In the genomic region with DNA sequence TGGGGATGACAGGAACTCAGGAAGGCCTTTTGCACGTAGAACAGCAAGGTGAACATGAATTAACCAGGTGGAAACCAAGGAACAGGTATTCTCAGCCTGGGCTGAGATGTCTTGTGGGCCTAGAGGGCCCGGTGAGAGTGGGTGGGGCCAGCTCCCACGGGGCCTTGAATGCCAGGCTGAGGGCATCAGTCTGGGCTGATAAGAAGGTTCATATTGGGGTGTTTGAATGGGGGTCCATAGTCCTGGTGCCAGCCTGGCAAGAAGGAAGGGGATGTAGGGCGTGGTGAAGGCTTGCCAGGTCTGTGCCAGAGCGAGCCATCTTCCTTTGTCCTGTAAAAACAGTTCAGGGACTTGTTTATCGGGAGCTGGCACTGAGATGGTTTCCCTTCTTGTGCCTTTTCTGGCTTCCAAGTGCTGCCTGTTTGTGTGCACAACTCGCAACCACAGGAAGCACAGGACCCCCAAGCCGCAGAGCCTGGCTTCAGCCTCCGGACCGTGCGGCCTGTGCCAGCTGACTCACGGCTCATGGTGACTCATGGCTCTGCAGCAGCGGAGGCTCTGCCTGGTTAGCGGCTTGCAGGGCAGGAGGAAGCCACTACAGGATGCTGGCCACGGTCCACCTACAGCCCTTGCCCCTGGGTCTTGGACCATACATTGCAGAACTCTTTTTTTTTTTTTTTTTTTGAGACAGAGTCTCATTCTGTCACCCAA, we compare ENCODE assay signal across 8 cellular contexts. TPM values are rescaled to one million over a fixed set of nuclear protein-coding genes. Genes with fewer than 3 reads are reported as not detected.
A peak's percentile ranks its signal among the peaks of the same experiment; 100 is the strongest.
DNase-seq lines count a peak whose midpoint lies in the region; ATAC-seq, FAIRE-seq and TF ChIP-seq lines count a peak whose summit lies in the region.

No MANE protein-coding gene starts in this region.

- FAIRE-seq in GM19239 (lab: Jason Lieb, UNC): peak; percentile 66

- POLR2A ChIA-PET in T-cell (lab: Charles Lee) (interaction anchor here in 1 of 2 donors (0.7 kb wide), 1 partner anchor 26 kb away, joined by 7 read pairs; no protein-coding TSS in a partner anchor), Caco-2 (lab: Charles Lee) (no interaction called here)

- H3K4me3 Mint-ChIP-seq in T-cell: peak overlapping the region; percentile 85 to 91 (median 90)
- H3K4me3 Mint-ChIP-seq in Caco-2 (ENCODE audit: unreplicated experiment): no peak overlapping the region

- CTCF ChIA-PET in T-cell (lab: Charles Lee): interaction anchor here (0.7 to 1.2 kb wide), 5 partner anchors 11 to 95 kb away, joined by 3 to 6 read pairs (median 5); no protein-coding TSS in a partner anchor
- CTCF ChIA-PET in Caco-2 (lab: Charles Lee): no interaction called here

- intact Hi-C loops in left ventricle myocardium superior (cut with micrococcal nuclease) (no loop called here), sciatic nerve (cut with DNase I) (no loop called here), Caco-2 (cut with micrococcal nuclease; ENCODE audit: unreplicated experiment) (loop anchor here (5.0 kb wide), 1 partner anchor 41 kb away; a partner anchor contains a TSS)

- no peaks in the 10 kb centered on the region for H3K36me3 ChIP-seq in Caco-2 (ENCODE audit: control insufficient read depth, insufficient read depth, low read length)

- H3K4me1 Mint-ChIP-seq in T-cell (peaks cover 66 to 70% (median 69%) of the 10 kb centered on the region in 3 donors), Caco-2 (ENCODE audit: low read depth, unreplicated experiment) (no peaks in the 10 kb centered on the region)

- peaks cover 0 to under 1% (median 0%) of the 10 kb centered on the region in 3 donors for H3K9me3 Mint-ChIP-seq in T-cell
- H3K9me3 Mint-ChIP-seq in Caco-2 (ENCODE audit: unreplicated experiment): no peaks in the 10 kb centered on the region

- no TSS peak for BruUV-seq in Caco-2 (replicated peaks; lab: Mats Ljungman, UMichigan)

- H3K4me1 ChIP-seq in Caco-2: peaks cover 7% of the 10 kb centered on the region; the same call in 1 of the 2 replicates

- no peak for TF ChIP-seq CTCF in Caco-2 (IDR thresholded peaks at IDR 0.05; ENCODE audit: insufficient read depth in 1 of 2, low read depth in 1 of 2, low read length in 1 of 2, severe bottlenecking in 1 of 2, unreplicated experiment in 1 of 2)

- H3K36me3 Mint-ChIP-seq in T-cell (peaks cover 5% of the 10 kb centered on the region), Caco-2 (ENCODE audit: insufficient read depth, unreplicated experiment) (no peaks in the 10 kb centered on the region)

- H3K27me3 ChIP-seq in Caco-2 (replicated peaks; ENCODE audit: control insufficient read depth, insufficient read depth, low read length): no peaks in the 10 kb centered on the region

- ATAC-seq in T-cell (replicated peaks in 1 of 4): peak in 1 of 4 experiments; percentile 6
- ATAC-seq in left ventricle myocardium superior: peak; percentile 14
- peak; percentile 25 for ATAC-seq in sciatic nerve

- peak overlapping the region; percentile 97 to 98 for H3K27ac Mint-ChIP-seq in T-cell
- no peak overlapping the region for H3K27ac Mint-ChIP-seq in Caco-2 (ENCODE audit: unreplicated experiment)

- DNase-seq in GM19239 (ENCODE audit: insufficient read length, low spot score) (no peak), T-cell (peak in 24 of 34 experiments; percentile 17 to 69 (median 38)), amygdala (lab: John Stamatoyannopoulos, UW) (peak in 50 of 56 donors; percentile 21 to 90 (median 70)), left ventricle myocardium superior (peak; percentile 90), sciatic nerve (ENCODE audit: low spot score) (peak; percentile 91), cortex of kidney (lab: John Stamatoyannopoulos, UW) (no peak), GM19240 (ENCODE audit: insufficient read length, low spot score) (no peak), Caco-2 (no peak)

- H3K27me3 Mint-ChIP-seq in T-cell (no peaks in the 10 kb centered on the region), Caco-2 (ENCODE audit: insufficient read depth, unreplicated experiment) (no peaks in the 10 kb centered on the region)

- H3K4me3 ChIP-seq in Caco-2 (ENCODE audit: low read depth, low read length): no peak overlapping the region

- H3K9me3 ChIP-seq in Caco-2: no peaks in the 10 kb centered on the region

RNA-seq across cellular contexts. Expression of a gene that starts 2.4 kb away (rescaled TPM):
- total RNA-seq in T-cell: 10 to 100 TPM; 39.7 to 98.5 (median 72.8) TPM
- 22.4 TPM for total RNA-seq in left ventricle myocardium superior
- 36.6 TPM for total RNA-seq in sciatic nerve
- total RNA-seq in Caco-2 (2022): 10.6 and 11.4 TPM in 2 replicates

RNA-seq across cellular contexts. Expression of a gene that starts 35.7 kb away (rescaled TPM):
- total RNA-seq in T-cell (100 to 1,000 TPM in 1 of 5 donors, 10 to 100 TPM in 4; 29.2 to 110 (median 32.0) TPM), left ventricle myocardium superior (46.8 TPM), sciatic nerve (53.5 TPM), Caco-2 (2022) (29.5 and 35.6 TPM in 2 replicates)

RNA-seq across cellular contexts. Expression of a gene that starts 39.9 kb away (rescaled TPM):
- total RNA-seq in T-cell (10 to 100 TPM; 39.6 to 79.2 (median 71.2) TPM), left ventricle myocardium superior (0.87 TPM), sciatic nerve (6.6 TPM), Caco-2 (2022) (2.2 and 2.9 TPM in 2 replicates)

Comparison
In these comparisons a context has a peak if more than half of its experiments do, and no peak if none do; other contexts are left out.
1. DNase-seq: peak in T-cell (24 of 34), amygdala (50 of 56), left ventricle myocardium superior (single experiment) and sciatic nerve (single experiment); none in GM19239 (single experiment), cortex of kidney (single experiment), GM19240 (single experiment) and Caco-2 (0 of 2).